Comparison of ENCODE assay signal across 19 cellular contexts in the genomic region with DNA sequence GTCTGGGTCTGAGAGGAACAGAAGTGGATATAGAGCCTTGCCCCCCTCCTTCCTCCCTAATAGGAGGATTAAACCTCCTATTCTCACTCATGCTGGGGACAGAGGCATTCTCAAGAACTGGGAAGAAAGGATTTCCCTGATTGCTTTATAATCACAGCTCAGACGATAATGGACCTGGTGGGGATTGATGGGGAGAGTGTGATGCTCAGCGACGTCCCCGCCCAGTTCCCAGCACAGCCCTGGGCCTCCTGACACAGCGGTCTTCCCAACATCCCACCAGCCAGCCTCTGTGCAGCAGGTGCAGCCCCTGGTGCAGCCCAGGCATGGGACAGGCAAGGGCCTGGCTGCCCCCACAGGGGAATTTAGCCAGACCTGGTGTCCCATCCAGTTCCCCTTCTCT. TPM values are rescaled to one million over a fixed set of nuclear protein-coding genes. Genes with fewer than 3 reads are reported as not detected.
"Had no signal": no experiment of that assay in that cellular context is flagged by ENCODE, and none has a peak within 500 bp of the region (broad histone marks: within the 10 kb centered on the region; RNA-seq: fewer than 3 reads in every experiment).

No MANE protein-coding gene starts in this region.

- DNase-seq: effector memory CD4-positive, alpha-beta T cell; foreskin melanocyte; head of caudate nucleus; hippocampal formation; mesendoderm; naive thymus-derived CD4-positive, alpha-beta T cell; nephron progenitor cell; nucleus accumbens; pancreas; right cardiac atrium; small intestine; stimulated activated CD4-positive, alpha-beta T cell treated with anti-CD3 and anti-CD28 coated beads, Interleukin-12 subunit alpha, Interleukin-12 subunit beta, amount 100 ng/mL, for 4 hours; stimulated activated naive CD4-positive, alpha-beta T cell treated with Interleukin-2 at 50 U/mL for 16 hours; upper lobe of left lung; uterus had no signal

- H3K36me3 ChIP-seq: pancreas, upper lobe of left lung, uterus had no signal

- H3K4me1 ChIP-seq: pancreas, upper lobe of left lung, uterus had no signal

- H3K4me3 ChIP-seq: pancreas, upper lobe of left lung, uterus had no signal

- FAIRE-seq: endometrium, pancreas, small intestine had no signal

- H3K9me3 ChIP-seq: pancreas, upper lobe of left lung, uterus had no signal

- H3K27me3 ChIP-seq: pancreas, upper lobe of left lung, uterus had no signal

- ATAC-seq: naive thymus-derived CD4-positive, alpha-beta T cell; right cardiac atrium had no signal

- H3K27ac ChIP-seq: pancreas, upper lobe of left lung, uterus had no signal

RNA-seq across cellular contexts. Expression of a gene that starts 28.4 kb away (rescaled TPM):
- total RNA-seq: lung microvascular endothelial cell; mononuclear cell; naive thymus-derived CD4-positive, alpha-beta T cell; progenitor cell of endocrine pancreas had no signal
- polyA plus RNA-seq: naive thymus-derived CD4-positive, alpha-beta T cell had no signal
